In the genomic region with DNA sequence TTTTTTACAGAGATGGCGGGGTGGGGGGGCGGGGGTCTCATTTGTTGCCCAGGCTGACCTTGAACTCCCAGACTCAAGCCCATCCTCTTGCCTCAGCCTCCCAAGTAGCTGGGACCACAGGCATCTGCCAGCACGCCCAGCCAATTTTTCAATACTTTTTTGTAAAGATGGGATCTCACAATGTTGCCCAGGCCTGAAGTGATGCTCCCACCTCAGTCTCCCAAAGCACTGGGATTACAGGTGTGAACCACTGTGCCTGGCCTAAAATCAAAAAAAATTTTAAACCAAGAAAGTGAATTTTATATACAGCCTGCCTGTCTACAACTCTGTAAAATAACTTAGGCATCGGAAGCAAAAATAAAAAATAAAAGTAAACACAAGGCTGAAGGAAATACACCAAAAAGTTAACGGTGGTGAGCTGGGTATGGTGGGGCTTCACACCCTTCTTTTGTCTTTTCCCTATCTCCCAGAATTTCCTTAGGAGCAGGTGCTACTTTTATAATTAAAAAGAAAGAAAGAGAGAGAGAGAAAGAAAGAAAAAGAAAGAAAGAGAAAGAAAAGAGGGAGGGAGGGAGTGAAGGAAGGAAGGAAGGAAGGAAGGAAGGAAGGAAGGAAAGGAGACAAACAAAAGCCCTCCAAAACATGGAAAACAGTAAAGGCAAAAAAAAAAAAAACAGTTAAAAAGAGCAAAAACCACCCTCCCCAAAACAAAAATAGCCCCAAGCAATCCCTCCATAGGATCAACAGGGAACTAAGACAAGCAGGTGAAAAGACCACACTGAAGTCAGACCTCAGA, we compare ENCODE assay signal across 17 cellular contexts.
"Had no signal": no experiment of that assay in that cellular context is flagged by ENCODE, and none has a peak within 500 bp of the region (broad histone marks: within the 10 kb centered on the region; RNA-seq: fewer than 3 reads in every experiment).

No MANE protein-coding gene starts in this region.

- H3K36me3 ChIP-seq: cardiac muscle cell, neutrophil, pancreas, tibial artery had no signal

- H3K27me3 ChIP-seq: body of pancreas, cardiac muscle cell, pancreas, tibial artery had no signal

- FAIRE-seq: pancreas had no signal

- H3K9me3 ChIP-seq: body of pancreas, neutrophil, pancreas, tibial artery had no signal

- ATAC-seq: body of pancreas; esophagus mucosa; natural killer cell treated with Interleukin-12 subunit alpha and Interleukin-12 subunit beta and Interleukin-15 and Interleukin-18, amount 100 ng/mL, for 72 hours; pancreas; right cardiac atrium; stimulated activated effector memory CD8-positive, alpha-beta T cell treated with anti-CD3 and anti-CD28 coated beads, Interleukin-12 subunit alpha, Interleukin-12 subunit beta, amount 100 ng/mL, for 72 hours; stimulated activated naive CD8-positive, alpha-beta T cell treated with anti-CD3 and anti-CD28 coated beads, Interleukin-15, amount 100 ng/mL, for 72 hours had no signal

- DNase-seq: anterior cingulate cortex; effector CD8-positive, alpha-beta T cell; foreskin melanocyte; kidney glomerular epithelial cell; stimulated activated CD4-positive, alpha-beta T cell treated with anti-CD3 and anti-CD28 coated beads, Interleukin-2, amount 100 ng/mL, for 24 hours; stimulated activated naive CD8-positive, alpha-beta T cell treated with anti-CD3 and anti-CD28 coated beads, Interleukin-15, amount 100 ng/mL, for 72 hours; T-helper 1 cell had no signal

- H3K27ac ChIP-seq: body of pancreas, cardiac muscle cell, neutrophil, pancreas, skin epidermis, tibial artery had no signal

- H3K4me3 ChIP-seq: body of pancreas, cardiac muscle cell, pancreas, skin epidermis, tibial artery had no signal
